Comparison of ENCODE assay signal across 25 cellular contexts in genomic region chr1:65493792-65494191, GRCh38.
DNase-seq lines count a peak whose midpoint lies in the region; ATAC-seq and TF ChIP-seq lines count a peak whose summit lies in the region.
"Had no signal": no experiment of that assay in that cellular context is flagged by ENCODE, and none has a peak within 500 bp of the region (broad histone marks: within the 10 kb centered on the region; RNA-seq: fewer than 3 reads in every experiment).

No MANE protein-coding gene starts in this region.

- ATAC-seq in HG03175 (IDR thresholded peaks at IDR 0.05; ENCODE audit: unreplicated experiment), result no peak
- ATAC-seq: activated CD4-positive, CD25-positive, alpha-beta regulatory T cell treated with anti-CD3 and anti-CD28 coated beads, Interleukin-2, amount 50 U/mL, for 24 hours; activated T-cell treated with anti-CD3 and anti-CD28 coated beads, Interleukin-2, amount 50 U/mL, for 4 hours; CD8-positive, alpha-beta T cell; K562; natural killer cell treated with Interleukin-12 subunit alpha and Interleukin-12 subunit beta and Interleukin-15 and Interleukin-18, amount 100 ng/mL, for 72 hours; stimulated activated memory B cell treated with anti-CD40 and anti-IgM and Interleukin-4, amounts not matched to agents 10 μg/mL and 1 μg/mL and 100 μg/mL, for 72 hours had no signal

- peak overlapping the region in 1 of 2 donors; percentile 52 for H3K27ac ChIP-seq in prostate gland
- H3K27ac ChIP-seq: epithelial cell of prostate, parathyroid adenoma, testis had no signal

- H3K27me3 ChIP-seq in adipocyte (replicated peaks; ENCODE audit: control insufficient read depth, insufficient read depth, low read length), result no peaks in the 10 kb centered on the region
- H3K27me3 ChIP-seq in prostate gland (replicated peaks; ENCODE audit: insufficient read depth), result no peaks in the 10 kb centered on the region
- H3K27me3 ChIP-seq: testis, uterus had no signal

- no peak overlapping the region for H3K27ac Mint-ChIP-seq in MCF 10A (ENCODE audit: low read depth, unreplicated experiment)
- H3K27ac Mint-ChIP-seq: CD8-positive, alpha-beta T cell; HFFc6; natural killer cell treated with Interleukin-12 subunit alpha and Interleukin-12 subunit beta and Interleukin-15 and Interleukin-18, amount 100 ng/mL, for 72 hours; stimulated activated memory B cell treated with anti-CD40 and anti-IgM and Interleukin-4, amounts not matched to agents 10 μg/mL and 1 μg/mL and 100 μg/mL, for 72 hours had no signal

- H3K27me3 Mint-ChIP-seq in MCF 10A (ENCODE audit: insufficient read depth, unreplicated experiment), result no peaks in the 10 kb centered on the region
- H3K27me3 Mint-ChIP-seq: central memory CD8-positive, alpha-beta T cell; stimulated activated memory B cell treated with anti-CD40 and anti-IgM and Interleukin-4, amounts not matched to agents 10 μg/mL and 1 μg/mL and 100 μg/mL, for 72 hours had no signal

- POLR2A ChIA-PET in MCF 10A (lab: Yijun Ruan, JAX), result no interaction called here

- no peak for TF ChIP-seq CTCF in prostate gland (IDR thresholded peaks at IDR 0.05)
- TF ChIP-seq CTCF in MCF 10A (IDR thresholded peaks at IDR 0.05; ENCODE audit: unreplicated experiment), result no peak

- CTCF ChIA-PET in MCF 10A (lab: Yijun Ruan, JAX), result no interaction called here

- TF ChIP-seq POLR2A in prostate gland (IDR thresholded peaks at IDR 0.05), result no peak

- no peaks in the 10 kb centered on the region for H3K4me1 Mint-ChIP-seq in MCF 10A (ENCODE audit: insufficient read depth, unreplicated experiment)
- H3K4me1 Mint-ChIP-seq: central memory CD8-positive, alpha-beta T cell; stimulated activated memory B cell treated with anti-CD40 and anti-IgM and Interleukin-4, amounts not matched to agents 10 μg/mL and 1 μg/mL and 100 μg/mL, for 72 hours had no signal

- H3K9ac ChIP-seq in adipocyte (ENCODE audit: low read length), result no peak overlapping the region
- H3K9ac ChIP-seq: parathyroid adenoma had no signal

- H3K4me3 Mint-ChIP-seq in MCF 10A (ENCODE audit: unreplicated experiment), result no peak overlapping the region
- H3K4me3 Mint-ChIP-seq: activated T-cell treated with anti-CD3 and anti-CD28 coated beads, Interleukin-2, amount 50 U/mL, for 4 hours; CD8-positive, alpha-beta T cell; central memory CD8-positive, alpha-beta T cell; HFFc6; natural killer cell treated with Interleukin-12 subunit alpha and Interleukin-12 subunit beta and Interleukin-15 and Interleukin-18, amount 100 ng/mL, for 72 hours; stimulated activated memory B cell treated with anti-CD40 and anti-IgM and Interleukin-4, amounts not matched to agents 10 μg/mL and 1 μg/mL and 100 μg/mL, for 72 hours had no signal

- BruUV-seq in MCF 10A (replicated peaks; lab: Mats Ljungman, UMichigan), result no TSS peak

- H3K4me1 ChIP-seq in adipocyte (ENCODE audit: control insufficient read depth, insufficient read depth, low read length) (peaks cover 21% of the 10 kb centered on the region), prostate gland (replicated peaks) (no peaks in the 10 kb centered on the region)
- H3K4me1 ChIP-seq: parathyroid adenoma, testis, uterus had no signal

- H3K36me3 Mint-ChIP-seq in MCF 10A (ENCODE audit: insufficient read depth, unreplicated experiment), result no peaks in the 10 kb centered on the region
- H3K36me3 Mint-ChIP-seq: CD8-positive, alpha-beta T cell; natural killer cell treated with Interleukin-12 subunit alpha and Interleukin-12 subunit beta and Interleukin-15 and Interleukin-18, amount 100 ng/mL, for 72 hours had no signal

- WGBS in prostate gland, result 12% methylated on average over 2 of the region's 2 CpGs

- no peaks in the 10 kb centered on the region for H3K9me3 ChIP-seq in adipocyte (ENCODE audit: control insufficient read depth, low read length)
- no peaks in the 10 kb centered on the region for H3K9me3 ChIP-seq in prostate gland
- H3K9me3 ChIP-seq: testis, uterus had no signal

- intact Hi-C loops in prostate gland (cut with DNase I), result no loop called here
- intact Hi-C loops in MCF 10A (cut with micrococcal nuclease), result no loop called here

- H3K9me3 Mint-ChIP-seq in MCF 10A (ENCODE audit: unreplicated experiment), result no peaks in the 10 kb centered on the region
- H3K9me3 Mint-ChIP-seq: activated T-cell treated with anti-CD3 and anti-CD28 coated beads, Interleukin-2, amount 50 U/mL, for 4 hours; CD8-positive, alpha-beta T cell; central memory CD8-positive, alpha-beta T cell; HFFc6; natural killer cell treated with Interleukin-12 subunit alpha and Interleukin-12 subunit beta and Interleukin-15 and Interleukin-18, amount 100 ng/mL, for 72 hours; stimulated activated memory B cell treated with anti-CD40 and anti-IgM and Interleukin-4, amounts not matched to agents 10 μg/mL and 1 μg/mL and 100 μg/mL, for 72 hours had no signal

- H3K4me3 ChIP-seq in adipocyte (ENCODE audit: low read length), result no peak overlapping the region
- H3K4me3 ChIP-seq in prostate gland, result no peak overlapping the region
- H3K4me3 ChIP-seq: K562, testis, uterus had no signal

- H3K36me3 ChIP-seq in adipocyte (ENCODE audit: control insufficient read depth, insufficient read depth, low read length, severe bottlenecking), result no peaks in the 10 kb centered on the region
- H3K36me3 ChIP-seq in prostate gland, result no peaks in the 10 kb centered on the region
- H3K36me3 ChIP-seq: uterus had no signal

- DNase-seq in H4 (ENCODE audit: low spot score) (peak; percentile 34), adipocyte (ENCODE audit: low read depth) (peak; percentile 66), fibroblast of the conjunctiva (ENCODE audit: low read depth) (peak; percentile 76), prostate gland (ENCODE audit: low spot score) (peak; percentile 25), MCF 10A (ENCODE audit: unreplicated experiment) (no peak)
- DNase-seq in stimulated activated CD8-positive, alpha-beta memory T cell treated with anti-CD3 and anti-CD28 coated beads, Interleukin-4, amount 100 ng/mL, for 48 hours, result no peak
- DNase-seq: activated naive CD4-positive, alpha-beta T cell treated with Interleukin-2 at 50 U/mL for 16 hours; activated T-cell treated with anti-CD3 and anti-CD28 coated beads, Interleukin-2, amount 50 U/mL, for 4 hours; amygdala; CD8-positive, alpha-beta T cell; GF-D8; HFFc6; NCI-H1694 treated with DMSO at 0.1 percent for 48 hours; NCI-H748 treated with DMSO at 0.1 percent for 48 hours; stimulated activated CD4-positive, alpha-beta T cell treated with anti-CD3 and anti-CD28 coated beads, Interleukin-2, amount 100 ng/mL, for 24 hours; testis; uterus had no signal

Comparison
In these comparisons a context has a peak if more than half of its experiments do, and no peak if none do; other contexts are left out.
1. DNase-seq: peak in H4 (single experiment), adipocyte (single experiment), fibroblast of the conjunctiva (single experiment) and prostate gland (single experiment); none in MCF 10A (single experiment) and stimulated activated CD8-positive, alpha-beta memory T cell treated with anti-CD3 and anti-CD28 coated beads, Interleukin-4, amount 100 ng/mL, for 48 hours (single experiment).